5 cellular contexts compared by ENCODE assay signal in the genomic region with DNA sequence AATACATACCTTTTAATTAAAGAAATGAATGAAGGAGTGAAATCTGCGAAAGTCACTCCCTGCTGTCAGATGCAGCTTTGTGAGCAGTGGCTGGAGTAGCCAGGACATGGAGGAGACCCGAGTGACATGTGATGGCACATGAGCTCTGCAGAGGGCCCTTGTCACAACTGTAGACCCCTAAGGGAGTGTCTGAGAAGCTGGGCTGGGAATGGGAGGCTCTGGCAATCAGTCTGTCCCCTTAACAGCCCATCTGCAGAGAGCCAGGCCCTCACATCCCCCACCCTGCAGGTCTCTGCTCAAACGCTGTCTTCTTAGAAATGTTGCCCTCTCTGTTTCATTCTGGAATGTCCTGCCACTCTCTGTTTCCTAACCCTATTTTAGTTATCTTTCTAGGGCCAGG.
"Had no signal": no experiment of that assay in that cellular context is flagged by ENCODE, and none has a peak within 500 bp of the region (broad histone marks: within the 10 kb centered on the region; RNA-seq: fewer than 3 reads in every experiment).

No MANE protein-coding gene starts in this region.

- H3K4me3 ChIP-seq: K562 had no signal

- H3K27ac ChIP-seq: HL-60 had no signal

- DNase-seq: IMR-90, KBM-7, KG1 had no signal
